8 cellular contexts compared by ENCODE assay signal in the genomic region with DNA sequence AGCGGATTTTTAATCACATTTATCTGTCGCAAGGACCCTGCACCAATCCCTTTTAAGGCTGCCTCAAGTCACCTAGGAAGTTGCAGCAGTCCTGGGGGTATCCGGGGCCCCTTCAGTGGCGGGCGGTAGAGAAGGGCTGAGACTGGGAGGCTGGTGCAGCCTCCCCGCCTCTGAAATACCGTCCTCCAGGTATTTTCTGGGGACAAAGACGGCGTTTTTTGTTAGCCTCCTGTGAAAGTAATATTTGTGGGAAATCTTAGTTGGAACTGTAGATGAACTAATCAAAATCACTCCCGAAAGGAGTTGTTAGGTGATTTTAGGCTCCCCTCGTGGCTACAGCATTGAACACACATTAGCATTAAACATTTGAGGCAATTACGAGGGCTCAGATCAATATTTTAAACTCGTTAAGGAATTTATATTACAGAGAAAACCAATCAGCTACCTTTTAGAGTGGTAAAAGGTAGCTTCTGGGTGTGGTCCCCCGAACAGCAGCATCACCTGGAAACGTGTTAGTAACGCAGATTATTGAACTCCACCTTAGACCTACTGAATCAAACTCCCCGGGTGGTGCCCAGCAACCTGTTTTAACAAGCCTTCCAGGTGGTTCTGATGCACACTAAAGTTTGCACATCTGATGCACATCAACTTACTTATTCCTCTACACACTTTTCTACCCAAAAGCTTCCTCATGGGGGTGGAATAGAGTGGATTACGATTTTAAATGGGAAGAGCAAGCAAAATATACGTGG. TPM values are rescaled to one million over a fixed set of nuclear protein-coding genes. Genes with fewer than 3 reads are reported as not detected.
DNase-seq lines count a peak whose midpoint lies in the region; ATAC-seq and TF ChIP-seq lines count a peak whose summit lies in the region.

No MANE protein-coding gene starts in this region.

- no peaks in the 10 kb centered on the region for H3K9me3 ChIP-seq in CD4-positive, CD25-positive, alpha-beta regulatory T cell (ENCODE audit: control insufficient read depth in 2 of 2, low read length in 2 of 2)
- no peaks in the 10 kb centered on the region for H3K9me3 ChIP-seq in upper lobe of right lung

- ATAC-seq in CD4-positive, CD25-positive, alpha-beta regulatory T cell (ENCODE audit: low read depth in 2 of 2) = peak; percentile 36 to 46
- ATAC-seq in GM21526 (IDR thresholded peaks at IDR 0.05; ENCODE audit: low FRiP score, unreplicated experiment) (peak; percentile 34), upper lobe of right lung (no peak)

- POLR2A ChIA-PET in MCF 10A (lab: Yijun Ruan, JAX) = interaction anchor here (0.7 to 4.5 kb wide), 12 partner anchors 12 to 533 kb away, joined by 3 to 77 read pairs (median 7); a partner anchor contains a TSS

- CTCF ChIA-PET in MCF 10A (lab: Yijun Ruan, JAX) = interaction anchor here (0.6 to 1.2 kb wide), 6 partner anchors 8 to 163 kb away, joined by 3 to 5 read pairs (median 4); no protein-coding TSS in a partner anchor

- H3K27ac Mint-ChIP-seq in CD4-positive, CD25-positive, alpha-beta regulatory T cell = peak overlapping the region; percentile 81 to 92 (median 86)
- H3K27ac Mint-ChIP-seq in MCF 10A (ENCODE audit: low read depth, unreplicated experiment) = peak overlapping the region; percentile 95

- no TSS peak for BruUV-seq in MCF 10A (replicated peaks; lab: Mats Ljungman, UMichigan)

- intact Hi-C loops in MCF 10A (cut with micrococcal nuclease) (loop anchor here (5.0 kb wide), 2 partner anchors 152 to 228 kb away; a partner anchor contains a TSS), lower leg skin (cut with DNase I; ENCODE audit: low total_unique reads) (no loop called here), upper lobe of right lung (cut with DNase I) (no loop called here)

- peak overlapping the region; percentile 95 for H3K27ac ChIP-seq in CD4-positive, CD25-positive, alpha-beta regulatory T cell (ENCODE audit: insufficient read depth, low read length, poor library complexity, severe bottlenecking)
- peak overlapping the region; percentile 96 for H3K27ac ChIP-seq in upper lobe of right lung

- no peaks in the 10 kb centered on the region for H3K27me3 Mint-ChIP-seq in CD4-positive, CD25-positive, alpha-beta regulatory T cell
- H3K27me3 Mint-ChIP-seq in MCF 10A (ENCODE audit: insufficient read depth, unreplicated experiment) = no peaks in the 10 kb centered on the region

- H3K4me1 Mint-ChIP-seq in CD4-positive, CD25-positive, alpha-beta regulatory T cell = peaks cover 27 to 52% (median 39%) of the 10 kb centered on the region in 4 donors
- H3K4me1 Mint-ChIP-seq in MCF 10A (ENCODE audit: insufficient read depth, unreplicated experiment) = peaks cover 17% of the 10 kb centered on the region

- 5% methylated on average over 17 to 19 of the region's 19 CpGs for WGBS in lower leg skin, 2 donors

- TF ChIP-seq POLR2A in lower leg skin (IDR thresholded peaks at IDR 0.05) = no peak

- no peaks in the 10 kb centered on the region for H3K27me3 ChIP-seq in CD4-positive, CD25-positive, alpha-beta regulatory T cell (ENCODE audit: control insufficient read depth, insufficient read depth, low read length)
- H3K27me3 ChIP-seq in upper lobe of right lung = no peaks in the 10 kb centered on the region

- peak overlapping the region; percentile 94 for H3K4me3 ChIP-seq in CD4-positive, CD25-positive, alpha-beta regulatory T cell (ENCODE audit: low read depth, low read length)
- peak overlapping the region; percentile 96 for H3K4me3 ChIP-seq in LNCaP clone FGC (ENCODE audit: low read depth, low read length)
- peak overlapping the region; percentile 92 for H3K4me3 ChIP-seq in lower leg skin (ENCODE audit: low read depth, poor library complexity, severe bottlenecking)
- peak overlapping the region; percentile 90 for H3K4me3 ChIP-seq in upper lobe of right lung

- peaks cover 25% of the 10 kb centered on the region for H3K4me1 ChIP-seq in CD4-positive, CD25-positive, alpha-beta regulatory T cell (ENCODE audit: control insufficient read depth, insufficient read depth, low read length, poor library complexity, severe bottlenecking)
- H3K4me1 ChIP-seq in upper lobe of right lung = peaks cover 19% of the 10 kb centered on the region

- H3K36me3 ChIP-seq in CD4-positive, CD25-positive, alpha-beta regulatory T cell (ENCODE audit: control insufficient read depth, insufficient read depth, low read length) = no peaks in the 10 kb centered on the region
- no peaks in the 10 kb centered on the region for H3K36me3 ChIP-seq in upper lobe of right lung

- DNase-seq in CD4-positive, CD25-positive, alpha-beta regulatory T cell = peak in 1 of 3 donors; percentile 29
- no peak for DNase-seq in LNCaP clone FGC (ENCODE audit: low read depth)
- peak; percentile 30 for DNase-seq in MCF 10A (ENCODE audit: unreplicated experiment)
- DNase-seq in lower leg skin (ENCODE audit: low spot score in 2 of 2) = no peak
- DNase-seq in upper lobe of right lung = no peak
- DNase-seq in NCI-H187 treated with DMSO at 0.1 percent for 48 hours (lab: John Stamatoyannopoulos, UW) = no peak
- DNase-seq in COLO829 (ENCODE audit: low spot score) = no peak

- peaks cover 9% of the 10 kb centered on the region for H3K36me3 Mint-ChIP-seq in CD4-positive, CD25-positive, alpha-beta regulatory T cell
- H3K36me3 Mint-ChIP-seq in MCF 10A (ENCODE audit: insufficient read depth, unreplicated experiment) = no peaks in the 10 kb centered on the region

- peak overlapping the region; percentile 90 to 96 (median 96) for H3K4me3 Mint-ChIP-seq in CD4-positive, CD25-positive, alpha-beta regulatory T cell
- peak overlapping the region; percentile 98 for H3K4me3 Mint-ChIP-seq in MCF 10A (ENCODE audit: unreplicated experiment)

- no peaks in the 10 kb centered on the region for H3K9me3 Mint-ChIP-seq in CD4-positive, CD25-positive, alpha-beta regulatory T cell
- no peaks in the 10 kb centered on the region for H3K9me3 Mint-ChIP-seq in MCF 10A (ENCODE audit: unreplicated experiment)

- TF ChIP-seq CTCF in LNCaP clone FGC (IDR thresholded peaks at IDR 0.05; ENCODE audit: control insufficient read depth, extremely low read depth, insufficient read depth) (no peak), MCF 10A (IDR thresholded peaks at IDR 0.05; ENCODE audit: unreplicated experiment) (no peak), lower leg skin (IDR thresholded peaks at IDR 0.05) (no peak), upper lobe of right lung (IDR thresholded peaks at IDR 0.05) (no peak)

RNA-seq across cellular contexts. Expression of a gene that starts 0.5 kb away (rescaled TPM):
- total RNA-seq in CD4-positive, CD25-positive, alpha-beta regulatory T cell = 108 TPM
- polyA plus RNA-seq in CD4-positive, CD25-positive, alpha-beta regulatory T cell = 100 to 1,000 TPM; 233 to 325 (median 249) TPM
- total RNA-seq in MCF 10A (2022) (137 and 161 TPM in 2 replicates), lower leg skin (100 to 1,000 TPM in 2 of 4 donors, 10 to 100 TPM in 2; 73.7 to 104 (median 98.8) TPM), upper lobe of right lung (102 TPM)

RNA-seq across cellular contexts. Expression of a gene that starts 19.0 kb away (rescaled TPM):
- 3.9 TPM for total RNA-seq in CD4-positive, CD25-positive, alpha-beta regulatory T cell
- polyA plus RNA-seq in CD4-positive, CD25-positive, alpha-beta regulatory T cell = under 1 TPM in 2 of 4 donors, not detected in 2; 0.13 to 0.14 TPM
- total RNA-seq in MCF 10A (2022) (1.8 and 2.4 TPM in 2 replicates), lower leg skin (1 to 10 TPM in 2 of 4 donors, under 1 TPM in 2; 0.38 to 2.2 (median 0.86) TPM), upper lobe of right lung (3.0 TPM)

RNA-seq across cellular contexts. Expression of a gene that starts 55.7 kb away (rescaled TPM):
- 2.6 TPM for total RNA-seq in CD4-positive, CD25-positive, alpha-beta regulatory T cell
- under 1 TPM in 2 of 4 donors, not detected in 2; 0.09 to 0.25 TPM for polyA plus RNA-seq in CD4-positive, CD25-positive, alpha-beta regulatory T cell
- total RNA-seq in MCF 10A (2022) (1.5 and 2.9 TPM in 2 replicates), lower leg skin (1 to 10 TPM in 3 of 4 donors, under 1 TPM in 1; 0.94 to 7.0 (median 1.8) TPM), upper lobe of right lung (2.7 TPM)
